1 cellular context compared by ENCODE assay signal in the genomic region with DNA sequence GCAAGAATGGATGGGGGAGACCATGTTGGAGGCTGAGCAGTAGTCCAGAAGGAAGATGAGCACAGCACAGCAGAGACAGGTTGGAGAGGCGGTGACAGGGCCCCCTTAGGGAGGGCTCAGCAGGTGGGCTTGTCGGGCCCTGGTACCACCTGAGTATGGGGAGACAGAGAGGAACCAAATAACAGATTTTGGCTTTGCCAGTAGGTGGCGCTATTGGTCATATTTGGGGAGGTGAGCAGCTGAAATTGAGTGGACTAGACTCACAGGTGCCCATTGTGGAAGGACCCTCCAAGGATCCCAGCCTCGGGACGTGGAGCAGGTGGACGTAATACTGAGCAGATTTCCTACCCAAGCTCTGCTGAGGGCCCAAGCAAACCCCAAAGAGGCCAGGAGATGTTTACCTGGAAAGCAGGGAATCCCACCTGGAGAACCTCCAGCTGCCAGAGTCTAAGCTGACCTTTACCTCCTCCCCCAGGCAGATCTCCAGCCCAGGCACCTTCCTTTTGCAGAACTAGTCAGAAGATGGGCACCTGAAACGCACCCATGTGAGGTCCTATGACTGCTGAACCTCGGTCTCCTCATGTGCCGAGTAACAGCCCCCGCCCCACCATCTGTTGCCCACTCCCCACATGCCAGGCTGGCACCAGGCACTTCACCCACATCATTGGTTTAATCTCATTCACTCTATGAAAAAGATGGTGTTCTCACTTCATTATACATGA.
A peak's percentile ranks its signal among the peaks of the same experiment; 100 is the strongest.
TF ChIP-seq lines count a peak whose summit lies in the region.

No MANE protein-coding gene starts in this region.

TF ChIP-seq in neural cell, 6 proteins besides CTCF, POLR2A, EP300 and RAD21:
- TF ChIP-seq REST (IDR thresholded peaks at IDR 0.05; ENCODE audit: borderline replicate concordance) (no peak), POLR2AphosphoS5 (IDR thresholded peaks at IDR 0.05) (no peak), SMC3 (conservative IDR thresholded peaks at IDR 0.05; ENCODE audit: poor library complexity) (peak; percentile 39), EZH2 (IDR thresholded peaks at IDR 0.05; ENCODE audit: borderline replicate concordance, insufficient read depth, low read length, poor library complexity, severe bottlenecking) (no peak), TAF1 (IDR thresholded peaks at IDR 0.05; ENCODE audit: low read depth) (no peak), MXI1 (conservative IDR thresholded peaks at IDR 0.05; ENCODE audit: poor library complexity, severe bottlenecking) (no peak)
